Comparison of ENCODE assay signal across 1 cellular context in the genomic region with DNA sequence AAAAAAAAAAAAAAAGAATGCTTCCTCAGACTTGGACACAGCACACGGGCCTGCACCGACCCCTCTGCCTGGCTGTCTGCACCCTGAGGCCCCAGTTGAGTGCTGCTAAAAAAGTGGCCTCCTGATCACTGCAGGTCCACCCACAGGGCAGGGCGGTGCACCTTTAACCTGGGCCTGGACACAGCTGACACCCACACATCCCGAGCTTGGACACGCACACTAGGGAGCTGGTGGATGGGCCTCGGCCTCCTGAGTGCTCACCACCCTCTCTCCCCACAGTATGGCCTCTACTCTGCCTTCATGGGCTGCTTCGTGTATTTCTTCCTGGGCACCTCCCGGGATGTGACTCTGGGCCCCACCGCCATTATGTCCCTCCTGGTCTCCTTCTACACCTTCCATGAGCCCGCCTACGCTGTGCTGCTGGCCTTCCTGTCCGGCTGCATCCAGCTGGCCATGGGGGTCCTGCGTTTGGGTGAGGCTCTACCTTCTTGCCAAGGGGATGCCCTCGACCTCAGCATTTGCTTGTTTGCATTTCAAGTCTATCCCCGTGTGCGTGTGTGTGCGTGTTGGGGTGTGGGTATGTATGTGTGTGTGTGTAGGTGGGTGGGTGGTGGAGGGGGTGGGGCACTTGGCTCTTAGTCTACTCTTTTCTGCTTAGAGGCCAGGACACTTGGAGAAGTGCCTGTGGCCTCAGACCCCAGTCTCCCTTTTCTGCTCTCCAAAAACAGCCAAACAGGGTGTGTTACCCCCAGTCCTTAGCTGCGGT.
TF ChIP-seq lines count a peak whose summit lies in the region.

No MANE protein-coding gene starts in this region.

TF ChIP-seq in HepG2, 621 proteins besides CTCF, POLR2A, EP300 and RAD21:
- no peak for TF ChIP-seq MXI1 (IDR thresholded peaks at IDR 0.05; ENCODE audit: borderline replicate concordance, low read depth, low read length)
- no peak for TF ChIP-seq THAP11 (CRISPR knock-in tag; IDR thresholded peaks at IDR 0.05)
- no peak for TF ChIP-seq GATA4 (IDR thresholded peaks at IDR 0.05; ENCODE audit: borderline replicate concordance, low read depth)
- TF ChIP-seq ZNF34 (CRISPR knock-in tag; IDR thresholded peaks at IDR 0.05; ENCODE audit: borderline replicate concordance): no peak
- no peak for TF ChIP-seq XBP1 (CRISPR knock-in tag; IDR thresholded peaks at IDR 0.05)
- TF ChIP-seq ZNF678 (CRISPR knock-in tag; IDR thresholded peaks at IDR 0.05): no peak
- no peak for TF ChIP-seq IRF2 (CRISPR knock-in tag; IDR thresholded peaks at IDR 0.05)
- TF ChIP-seq, protein P1, sequence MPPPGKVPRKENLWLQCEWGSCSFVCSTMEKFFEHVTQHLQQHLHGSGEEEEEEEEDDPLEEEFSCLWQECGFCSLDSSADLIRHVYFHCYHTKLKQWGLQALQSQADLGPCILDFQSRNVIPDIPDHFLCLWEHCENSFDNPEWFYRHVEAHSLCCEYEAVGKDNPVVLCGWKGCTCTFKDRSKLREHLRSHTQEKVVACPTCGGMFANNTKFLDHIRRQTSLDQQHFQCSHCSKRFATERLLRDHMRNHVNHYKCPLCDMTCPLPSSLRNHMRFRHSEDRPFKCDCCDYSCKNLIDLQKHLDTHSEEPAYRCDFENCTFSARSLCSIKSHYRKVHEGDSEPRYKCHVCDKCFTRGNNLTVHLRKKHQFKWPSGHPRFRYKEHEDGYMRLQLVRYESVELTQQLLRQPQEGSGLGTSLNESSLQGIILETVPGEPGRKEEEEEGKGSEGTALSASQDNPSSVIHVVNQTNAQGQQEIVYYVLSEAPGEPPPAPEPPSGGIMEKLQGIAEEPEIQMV (CRISPR knock-in tag; IDR thresholded peaks at IDR 0.05; ENCODE audit: low read depth): no peak
- no peak for TF ChIP-seq ATRX (CRISPR knock-in tag; IDR thresholded peaks at IDR 0.05; ENCODE audit: borderline replicate concordance)
- TF ChIP-seq TCF7 (IDR thresholded peaks at IDR 0.05; ENCODE audit: low read depth): no peak
- no peak for TF ChIP-seq MEIS1 (CRISPR knock-in tag; IDR thresholded peaks at IDR 0.05; ENCODE audit: borderline replicate concordance)
- no peak for TF ChIP-seq ZNF292 (CRISPR knock-in tag; IDR thresholded peaks at IDR 0.05; ENCODE audit: borderline replicate concordance, low read depth)
- no peak for TF ChIP-seq HCFC1 (IDR thresholded peaks at IDR 0.05; ENCODE audit: low read depth, low read length)
- TF ChIP-seq NFYB (CRISPR knock-in tag; IDR thresholded peaks at IDR 0.05): no peak
- no peak for TF ChIP-seq ZC3H13 (CRISPR knock-in tag; IDR thresholded peaks at IDR 0.05)
